ENCODE assay signal across 8 cellular contexts in the genomic region with DNA sequence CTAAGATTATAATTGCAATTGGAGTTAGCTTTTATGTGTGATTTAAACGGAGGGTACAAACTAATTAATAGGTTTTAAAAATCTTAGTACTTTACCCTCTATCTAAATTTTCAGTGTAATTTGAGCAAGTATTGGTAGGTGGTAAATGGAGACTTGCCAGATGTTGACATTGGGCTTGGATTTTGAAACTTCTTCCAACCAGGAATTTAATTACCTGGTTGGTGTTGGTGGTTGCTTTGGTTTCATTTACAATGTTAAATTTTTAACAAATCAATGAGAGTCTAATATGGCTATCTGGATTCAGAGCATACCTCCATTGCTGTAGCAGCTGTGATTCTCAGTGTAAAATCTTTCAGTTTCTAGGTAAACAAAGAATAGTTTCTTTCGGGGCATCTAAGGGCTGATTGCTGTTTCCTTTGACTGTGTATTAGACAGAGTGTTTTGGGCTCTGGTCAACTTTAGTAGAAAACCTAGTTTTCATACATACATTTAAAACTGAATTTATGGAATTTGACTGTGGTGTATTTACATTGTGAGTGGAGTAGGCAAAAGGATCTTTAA. TPM values are rescaled to one million over a fixed set of nuclear protein-coding genes. Genes with fewer than 3 reads are reported as not detected.
DNase-seq lines count a peak whose midpoint lies in the region; ATAC-seq and TF ChIP-seq lines count a peak whose summit lies in the region.

No MANE protein-coding gene starts in this region.

- DNase-seq in activated CD4-positive, alpha-beta T cell treated with anti-CD3 and anti-CD28 coated beads for 36 hours = no peak
- DNase-seq in activated CD4-positive, alpha-beta T cell treated with anti-CD3 and anti-CD28 coated beads, Interleukin-2, amount 50 U/mL, for 48 hours = no peak
- no peak for DNase-seq in testis
- DNase-seq in effector memory CD8-positive, alpha-beta T cell = no peak
- DNase-seq in stimulated activated CD4-positive, alpha-beta T cell treated with anti-CD3 and anti-CD28 coated beads, Interleukin-4, amount 100 ng/mL, for 4 hours = no peak
- DNase-seq in mucosa of gallbladder (ENCODE audit: low spot score) = no peak

- H3K9me3 ChIP-seq in gastroesophageal sphincter (no peaks in the 10 kb centered on the region), testis (no peaks in the 10 kb centered on the region)

- no peak for TF ChIP-seq CTCF in gastroesophageal sphincter (IDR thresholded peaks at IDR 0.05)
- no peak for TF ChIP-seq CTCF in testis (IDR thresholded peaks at IDR 0.05)

- no peaks in the 10 kb centered on the region for H3K36me3 Mint-ChIP-seq in activated CD4-positive, alpha-beta T cell treated with anti-CD3 and anti-CD28 coated beads for 36 hours (ENCODE audit: low read depth)
- no peaks in the 10 kb centered on the region for H3K36me3 Mint-ChIP-seq in effector memory CD8-positive, alpha-beta T cell (ENCODE audit: insufficient read depth)

- intact Hi-C loops in activated CD4-positive, alpha-beta T cell treated with anti-CD3 and anti-CD28 coated beads for 36 hours (cut with DNase I, micrococcal nuclease) = loop anchor here (1.0 to 5.0 kb wide), 7 partner anchors 35 to 313 kb away; no protein-coding TSS in a partner anchor
- intact Hi-C loops in testis (cut with DNase I; ENCODE audit: low total_unique reads) = loop anchor here (5.0 kb wide), 1 partner anchor 162 kb away; no protein-coding TSS in a partner anchor

- H3K27me3 ChIP-seq in gastroesophageal sphincter (peaks cover 2% of the 10 kb centered on the region), testis (no peaks in the 10 kb centered on the region)

- no peaks in the 10 kb centered on the region for H3K9me3 Mint-ChIP-seq in activated CD4-positive, alpha-beta T cell treated with anti-CD3 and anti-CD28 coated beads for 36 hours (ENCODE audit: low read depth)
- H3K9me3 Mint-ChIP-seq in effector memory CD8-positive, alpha-beta T cell = no peaks in the 10 kb centered on the region

- WGBS in gastroesophageal sphincter (ENCODE audit: low coverage in 1 of 2), 2 donors = 11 to 13% methylated on average over 2 of the region's 2 CpGs
- WGBS in testis, 2 donors = 27 to 42% methylated on average over 2 of the region's 2 CpGs

- H3K27ac ChIP-seq in gastroesophageal sphincter (peak overlapping the region; percentile 74 to 94 (median 92)), testis (peak overlapping the region in 1 of 2 donors; percentile 80)

- POLR2A ChIA-PET in activated CD4-positive, alpha-beta T cell treated with anti-CD3 and anti-CD28 coated beads for 36 hours (lab: Charles Lee) = interaction anchor here (0.7 kb wide), 1 partner anchor 51 kb away, joined by 3 read pairs; no protein-coding TSS in a partner anchor

- H3K36me3 ChIP-seq in gastroesophageal sphincter = no peaks in the 10 kb centered on the region
- H3K36me3 ChIP-seq in testis (ENCODE audit: low read depth, missing control alignments) = no peaks in the 10 kb centered on the region

- CTCF ChIA-PET in activated CD4-positive, alpha-beta T cell treated with anti-CD3 and anti-CD28 coated beads for 36 hours (lab: Charles Lee) = interaction anchor here (1.1 to 1.3 kb wide), 2 partner anchors 35 to 313 kb away, joined by 3 to 5 read pairs; no protein-coding TSS in a partner anchor

- peaks cover 51% of the 10 kb centered on the region for H3K27me3 Mint-ChIP-seq in activated CD4-positive, alpha-beta T cell treated with anti-CD3 and anti-CD28 coated beads for 36 hours
- peaks cover 46 to 51% of the 10 kb centered on the region in 2 donors for H3K27me3 Mint-ChIP-seq in effector memory CD8-positive, alpha-beta T cell

- H3K4me3 ChIP-seq in gastroesophageal sphincter (peak overlapping the region; percentile 88 to 96), testis (peak overlapping the region; percentile 73 to 91)

- H3K4me3 Mint-ChIP-seq in activated CD4-positive, alpha-beta T cell treated with anti-CD3 and anti-CD28 coated beads for 36 hours = peak overlapping the region; percentile 70
- no peak overlapping the region for H3K4me3 Mint-ChIP-seq in effector memory CD8-positive, alpha-beta T cell

- H3K27ac Mint-ChIP-seq in activated CD4-positive, alpha-beta T cell treated with anti-CD3 and anti-CD28 coated beads for 36 hours = no peak overlapping the region
- no peak overlapping the region for H3K27ac Mint-ChIP-seq in effector memory CD8-positive, alpha-beta T cell

- H3K4me1 ChIP-seq in gastroesophageal sphincter = peaks cover 2 to 68% (median 26%) of the 10 kb centered on the region in 3 donors
- H3K4me1 ChIP-seq in testis = peaks cover 13% of the 10 kb centered on the region

- ATAC-seq in activated CD4-positive, alpha-beta T cell treated with anti-CD3 and anti-CD28 coated beads for 36 hours = no peak
- ATAC-seq in HG03571 (IDR thresholded peaks at IDR 0.05; ENCODE audit: unreplicated experiment) (peak; percentile 41), gastroesophageal sphincter (no peak)
- no peak for ATAC-seq in effector memory CD8-positive, alpha-beta T cell (replicated peaks)

- peaks cover 30% of the 10 kb centered on the region for H3K4me1 Mint-ChIP-seq in activated CD4-positive, alpha-beta T cell treated with anti-CD3 and anti-CD28 coated beads for 36 hours
- H3K4me1 Mint-ChIP-seq in effector memory CD8-positive, alpha-beta T cell (ENCODE audit: low read depth in 2 of 2) = no peaks in the 10 kb centered on the region

- TF ChIP-seq EP300 in gastroesophageal sphincter (IDR thresholded peaks at IDR 0.05) = no peak

- TF ChIP-seq POLR2A in gastroesophageal sphincter (IDR thresholded peaks at IDR 0.05) (no peak), testis (IDR thresholded peaks at IDR 0.05) (no peak)

RNA-seq across cellular contexts. Expression of gene DAPK1, which starts 1.9 kb away (rescaled TPM):
- total RNA-seq in activated CD4-positive, alpha-beta T cell treated with anti-CD3 and anti-CD28 coated beads for 36 hours = 1 to 10 TPM; 3.9 to 5.6 TPM
- total RNA-seq in gastroesophageal sphincter (100 to 1,000 TPM in 1 of 4 donors, 10 to 100 TPM in 3; 52.3 to 119 (median 75.3) TPM), testis (10 to 100 TPM; 71.0 to 74.6 TPM), mucosa of gallbladder (179 TPM)
- 35.1 TPM for polyA plus RNA-seq in testis (ENCODE audit: insufficient read depth, low read depth, low replicate concordance)

Comparison
In these comparisons a context has a peak if more than half of its experiments do, and no peak if none do; other contexts are left out.
1. RNA of gene DAPK1, which starts 1.9 kb away (total RNA-seq): 179 TPM in mucosa of gallbladder (single experiment), 52.3 to 119 TPM in gastroesophageal sphincter and 71.0 to 74.6 TPM in testis; 3.9 to 5.6 TPM in activated CD4-positive, alpha-beta T cell treated with anti-CD3 and anti-CD28 coated beads for 36 hours; every median in the first group is over 4 times any median in the second.